In genomic region chr4:57098945-57099344, GRCh38 we compare ENCODE assay signal across 13 cellular contexts. TPM values are rescaled to one million over a fixed set of nuclear protein-coding genes. Genes with fewer than 3 reads are reported as not detected.
A peak's percentile ranks its signal among the peaks of the same experiment; 100 is the strongest.
DNase-seq lines count a peak whose midpoint lies in the region; TF ChIP-seq lines count a peak whose summit lies in the region.
"Had no signal": no experiment of that assay in that cellular context is flagged by ENCODE, and none has a peak within 500 bp of the region (broad histone marks: within the 10 kb centered on the region; RNA-seq: fewer than 3 reads in every experiment).

No MANE protein-coding gene starts in this region.

- no peaks in the 10 kb centered on the region for H3K27me3 Mint-ChIP-seq in endothelial cell (ENCODE audit: unreplicated experiment)
- H3K27me3 Mint-ChIP-seq: activated CD4-positive, alpha-beta T cell treated with anti-CD3 and anti-CD28 coated beads for 36 hours had no signal

- H3K27me3 ChIP-seq in ovary = no peaks in the 10 kb centered on the region

- TF ChIP-seq EP300 in ovary (IDR thresholded peaks at IDR 0.05) = no peak

- H3K9me3 Mint-ChIP-seq in endothelial cell (ENCODE audit: unreplicated experiment) = no peaks in the 10 kb centered on the region
- H3K9me3 Mint-ChIP-seq: activated naive CD8-positive, alpha-beta T cell treated with anti-CD3 and anti-CD28 coated beads for 36 hours had no signal

- DNase-seq in GM03348 (ENCODE audit: low spot score) = peak; percentile 56
- peak; percentile 97 for DNase-seq in amniotic epithelial cell (ENCODE audit: low read depth)
- DNase-seq in foreskin fibroblast = peak; percentile 79 to 87
- DNase-seq in NCI-H2029 (lab: John Stamatoyannopoulos, UW) = no peak
- DNase-seq in endothelial cell (ENCODE audit: low spot score) = no peak
- no peak for DNase-seq in ovary
- DNase-seq in NCI-H1436 (lab: John Stamatoyannopoulos, UW) = no peak
- DNase-seq: activated CD4-positive, alpha-beta T cell treated with anti-CD3 and anti-CD28 coated beads for 36 hours; activated naive CD8-positive, alpha-beta T cell treated with anti-CD3 and anti-CD28 coated beads for 36 hours; DMS153; NCI-H2227 treated with DMSO at 0.1 percent for 48 hours; SHP77 had no signal

- no peak overlapping the region for H3K4me3 Mint-ChIP-seq in endothelial cell (ENCODE audit: unreplicated experiment)
- H3K4me3 Mint-ChIP-seq: activated CD4-positive, alpha-beta T cell treated with anti-CD3 and anti-CD28 coated beads for 36 hours; activated naive CD8-positive, alpha-beta T cell treated with anti-CD3 and anti-CD28 coated beads for 36 hours had no signal

- peak overlapping the region in 11 of 21 experiments; percentile 13 to 82 (median 51) for H3K27ac ChIP-seq in skin epidermis
- H3K27ac ChIP-seq in ovary = peak overlapping the region in 1 of 2 donors; percentile 11

- no peak for TF ChIP-seq POLR2A in ovary (IDR thresholded peaks at IDR 0.05)

- TF ChIP-seq CTCF in foreskin fibroblast (IDR thresholded peaks at IDR 0.05; ENCODE audit: low read depth, low read length) (no peak), endothelial cell (IDR thresholded peaks at IDR 0.05; ENCODE audit: unreplicated experiment) (no peak), ovary (IDR thresholded peaks at IDR 0.05) (no peak)

- intact Hi-C loops in ovary (cut with DNase I) = no loop called here

- no peaks in the 10 kb centered on the region for H3K36me3 ChIP-seq in ovary

- H3K4me3 ChIP-seq in foreskin fibroblast (ENCODE audit: low read depth in 1 of 2, low read length in 2 of 2) = no peak overlapping the region
- H3K4me3 ChIP-seq in skin epidermis = no peak overlapping the region
- H3K4me3 ChIP-seq in ovary = no peak overlapping the region

- peaks cover 33% of the 10 kb centered on the region for H3K4me1 ChIP-seq in ovary (ENCODE audit: insufficient read depth)

- no peaks in the 10 kb centered on the region for H3K9me3 ChIP-seq in ovary

- H3K27ac Mint-ChIP-seq in endothelial cell (ENCODE audit: unreplicated experiment) = no peak overlapping the region
- H3K27ac Mint-ChIP-seq: activated CD4-positive, alpha-beta T cell treated with anti-CD3 and anti-CD28 coated beads for 36 hours; activated naive CD8-positive, alpha-beta T cell treated with anti-CD3 and anti-CD28 coated beads for 36 hours had no signal

- H3K36me3 Mint-ChIP-seq in endothelial cell (ENCODE audit: low read depth, unreplicated experiment) = no peaks in the 10 kb centered on the region
- H3K36me3 Mint-ChIP-seq: activated naive CD8-positive, alpha-beta T cell treated with anti-CD3 and anti-CD28 coated beads for 36 hours had no signal

- H3K4me1 Mint-ChIP-seq in endothelial cell (ENCODE audit: unreplicated experiment) = peaks cover 10% of the 10 kb centered on the region
- H3K4me1 Mint-ChIP-seq: activated CD4-positive, alpha-beta T cell treated with anti-CD3 and anti-CD28 coated beads for 36 hours; activated naive CD8-positive, alpha-beta T cell treated with anti-CD3 and anti-CD28 coated beads for 36 hours had no signal

RNA-seq across cellular contexts. Expression of gene IGFBP7, which starts 11.2 kb away (rescaled TPM):
- total RNA-seq in endothelial cell (ENCODE audit: unreplicated experiment) (7.6 TPM), ovary (100 to 1,000 TPM in 6 of 7 donors, 10 to 100 TPM in 1; 96.8 to 955 (median 353) TPM)
- 1,000 to 10,000 TPM in 1 of 2 donors, 100 to 1,000 TPM in 1; 686 to 4,468 TPM for polyA plus RNA-seq in ovary
- total RNA-seq: activated CD4-positive, alpha-beta T cell treated with anti-CD3 and anti-CD28 coated beads for 36 hours; activated naive CD8-positive, alpha-beta T cell treated with anti-CD3 and anti-CD28 coated beads for 36 hours had no signal

Comparison
In these comparisons a context has a peak if more than half of its experiments do, and no peak if none do; other contexts are left out.
1. DNase-seq: peak in GM03348 (single experiment), amniotic epithelial cell (single experiment) and foreskin fibroblast (2 of 2); none in NCI-H2029 (single experiment), endothelial cell (single experiment), ovary (0 of 5) and NCI-H1436 (single experiment).
2. RNA of gene IGFBP7, which starts 11.2 kb away (total RNA-seq): 96.8 to 955 TPM in ovary; 7.6 TPM in endothelial cell (single experiment); every median in the first group is over 10 times any median in the second.